In genomic region chr11:33712436-33712835, GRCh38 we compare ENCODE assay signal across 32 cellular contexts. TPM values are rescaled to one million over a fixed set of nuclear protein-coding genes. Genes with fewer than 3 reads are reported as not detected.
"Had no signal": no experiment of that assay in that cellular context is flagged by ENCODE, and none has a peak within 500 bp of the region (broad histone marks: within the 10 kb centered on the region; RNA-seq: fewer than 3 reads in every experiment).

No MANE protein-coding gene starts in this region.

- H3K27me3 ChIP-seq: brain microvascular endothelial cell, MG63, SJCRH30 had no signal

- DNase-seq: activated CD4-positive, alpha-beta T cell treated with anti-CD3 and anti-CD28 coated beads, Interleukin-2, amount 10 ng/mL, durations not matched to agents 24 days and 14 days; activated CD4-positive, alpha-beta T cell treated with anti-CD3 and anti-CD28 coated beads, Interleukin-2, amount 50 U/mL, for 4 hours; activated CD8-positive, alpha-beta T cell treated with anti-CD3 and anti-CD28 coated beads for 36 hours; activated effector memory CD4-positive, alpha-beta T cell treated with anti-CD3 and anti-CD28 coated beads, Interleukin-2, amount 50 U/mL, for 16 hours; activated naive CD4-positive, alpha-beta T cell; activated naive CD4-positive, alpha-beta T cell treated with anti-CD3 and anti-CD28 coated beads, Interleukin-2, amount 50 U/mL, for 16 hours; activated naive CD8-positive, alpha-beta T cell treated with anti-CD3 and anti-CD28 coated beads for 36 hours; activated T-cell treated with anti-CD3 and anti-CD28 coated beads, Interleukin-2, amount 50 U/mL, for 1 hour; activated T-cell treated with anti-CD3 and anti-CD28 coated beads, Interleukin-2, amount 50 U/mL, for 72 hours; amniotic stem cell; aorta; brain microvascular endothelial cell; central memory CD4-positive, alpha-beta T cell; KG1; MG63; NCI-H1048; NCI-H1105 treated with DMSO at 0.1 percent for 48 hours; NCI-H1436; NCI-H1930; NCI-H2081 treated with DMSO at 0.1 percent for 48 hours; NCI-H510A; NCI-H526; NCI-H774; SHP77; SJCRH30; T1000; WERI-Rb-1 had no signal

- FAIRE-seq: RCC 7860 had no signal

- H3K27ac ChIP-seq: brain microvascular endothelial cell, RWPE1, SJCRH30, SK-N-MC, WERI-Rb-1 had no signal

- ATAC-seq: activated CD8-positive, alpha-beta T cell treated with anti-CD3 and anti-CD28 coated beads for 36 hours; activated T-cell treated with anti-CD3 and anti-CD28 coated beads, Interleukin-2, amount 50 U/mL, for 72 hours; activated T-helper 17 cell treated with anti-CD3 and anti-CD28 coated beads, Interleukin-2, amount 50 U/mL, for 72 hours had no signal

- H3K4me3 ChIP-seq: MG63, SJCRH30, SK-N-MC had no signal

- H3K9me3 ChIP-seq: MG63, SJCRH30 had no signal

RNA-seq across cellular contexts. Expression of gene C11orf91, which starts 11.8 kb away (rescaled TPM):
- total RNA-seq: activated CD8-positive, alpha-beta memory T cell treated with anti-CD3 and anti-CD28 coated beads for 36 hours; activated CD8-positive, alpha-beta T cell treated with anti-CD3 and anti-CD28 coated beads for 36 hours; activated T-cell treated with anti-CD3 and anti-CD28 coated beads, Interleukin-2, amount 50 U/mL, for 72 hours; activated T-helper 17 cell treated with anti-CD3 and anti-CD28 coated beads, Interleukin-2, amount 50 U/mL, for 72 hours; SJCRH30 had no signal
- polyA plus RNA-seq: aorta had no signal
